In the genomic region with DNA sequence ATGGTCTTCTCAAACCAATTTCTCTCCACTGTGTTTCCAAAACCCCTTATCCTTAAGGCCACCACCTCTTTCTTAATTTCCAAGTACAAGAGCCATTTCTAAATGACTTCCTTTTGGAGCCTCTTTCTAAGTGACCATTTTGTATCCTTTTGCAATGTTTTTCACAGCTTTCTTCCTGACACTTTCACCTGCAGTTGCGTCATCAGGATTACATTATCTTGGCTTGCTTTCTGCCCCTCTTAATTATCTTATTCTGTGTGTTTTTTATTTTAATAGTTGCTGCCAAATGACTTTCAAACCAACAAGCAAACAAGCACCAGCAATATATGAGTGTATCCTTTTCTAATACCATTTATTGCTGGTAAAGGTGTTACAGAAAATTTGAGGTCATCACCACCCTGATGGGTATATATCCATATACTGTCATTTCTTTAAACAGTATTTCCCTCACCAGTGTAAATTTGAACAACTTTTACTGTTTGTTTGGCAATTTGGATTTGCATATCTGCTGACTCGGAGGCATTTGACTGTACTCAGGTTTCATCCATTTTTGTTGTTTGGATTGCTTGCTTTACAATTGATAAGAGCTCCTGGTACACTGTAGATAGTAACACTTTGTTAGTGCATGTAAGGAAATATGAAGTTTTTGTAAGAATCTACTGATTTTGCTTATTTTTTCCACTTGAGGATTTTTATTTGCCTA, we compare ENCODE assay signal across 20 cellular contexts. TPM values are rescaled to one million over a fixed set of nuclear protein-coding genes. Genes with fewer than 3 reads are reported as not detected.
DNase-seq lines count a peak whose midpoint lies in the region; ATAC-seq and TF ChIP-seq lines count a peak whose summit lies in the region.
"Had no signal": no experiment of that assay in that cellular context is flagged by ENCODE, and none has a peak within 500 bp of the region (broad histone marks: within the 10 kb centered on the region; RNA-seq: fewer than 3 reads in every experiment).

No MANE protein-coding gene starts in this region.

- no peaks in the 10 kb centered on the region for H3K9me3 ChIP-seq in DND-41 (ENCODE audit: insufficient read depth, low read length, severe bottlenecking)
- no peaks in the 10 kb centered on the region for H3K9me3 ChIP-seq in CD8-positive, alpha-beta T cell (ENCODE audit: low read length)
- H3K9me3 ChIP-seq: thoracic aorta had no signal

- no peak for ATAC-seq in DND-41 (ENCODE audit: insufficient read depth, low read depth)
- ATAC-seq in CD8-positive, alpha-beta T cell: no peak
- ATAC-seq in HG03342 (IDR thresholded peaks at IDR 0.05; ENCODE audit: unreplicated experiment): no peak
- ATAC-seq: stimulated activated naive B cell treated with anti-CD40 and anti-IgM and Interleukin-4, amounts not matched to agents 10 μg/mL and 1 μg/mL and 100 μg/mL, for 72 hours had no signal

- H3K9me3 Mint-ChIP-seq in CD8-positive, alpha-beta T cell: no peaks in the 10 kb centered on the region
- H3K9me3 Mint-ChIP-seq: activated naive CD4-positive, alpha-beta T cell treated with anti-CD3 and anti-CD28 coated beads, Interleukin-2, amount 10 ng/mL, durations not matched to agents 7 days and 5 days; stimulated activated naive B cell treated with anti-CD40 and anti-IgM and Interleukin-4, amounts not matched to agents 10 μg/mL and 1 μg/mL and 100 μg/mL, for 72 hours had no signal

- intact Hi-C loops in CD8-positive, alpha-beta T cell (cut with DNase I, micrococcal nuclease): loop anchor here in 1 of 2 experiments (10.0 kb wide), 1 partner anchor 1809 kb away; a partner anchor contains a TSS

- TF ChIP-seq CTCF in DND-41 (IDR thresholded peaks at IDR 0.05; ENCODE audit: borderline replicate concordance, extremely low read depth, low read length, poor library complexity, severe bottlenecking): no peak
- no peak for TF ChIP-seq CTCF in CD8-positive, alpha-beta T cell (IDR thresholded peaks at IDR 0.05)

- H2AFZ ChIP-seq in DND-41 (ENCODE audit: low read depth, low read length): peak overlapping the region; percentile 40; the same call in 1 of the 2 replicates

- H3K79me2 ChIP-seq in DND-41 (ENCODE audit: insufficient read depth, low read length): peaks cover 6% of the 10 kb centered on the region

- H3K27ac Mint-ChIP-seq in CD8-positive, alpha-beta T cell: no peak overlapping the region
- H3K27ac Mint-ChIP-seq: activated naive CD4-positive, alpha-beta T cell treated with anti-CD3 and anti-CD28 coated beads, Interleukin-2, amount 10 ng/mL, durations not matched to agents 7 days and 5 days; stimulated activated naive B cell treated with anti-CD40 and anti-IgM and Interleukin-4, amounts not matched to agents 10 μg/mL and 1 μg/mL and 100 μg/mL, for 72 hours had no signal

- H3K27me3 ChIP-seq in DND-41 (ENCODE audit: insufficient read depth, low read length, poor library complexity): no peaks in the 10 kb centered on the region
- H3K27me3 ChIP-seq in CD8-positive, alpha-beta T cell (ENCODE audit: insufficient read depth, low read length): no peaks in the 10 kb centered on the region

- H3K27ac ChIP-seq in DND-41 (ENCODE audit: low read length): no peak overlapping the region
- H3K27ac ChIP-seq in CD8-positive, alpha-beta T cell (ENCODE audit: low read depth, low read length): no peak overlapping the region
- H3K27ac ChIP-seq: thoracic aorta had no signal

- POLR2A ChIA-PET in CD8-positive, alpha-beta T cell (lab: Charles Lee): interaction anchor here (2.5 kb wide), 1 partner anchor 9 kb away, joined by 10 read pairs; no protein-coding TSS in a partner anchor

- peaks cover 32% of the 10 kb centered on the region for H3K4me1 Mint-ChIP-seq in CD8-positive, alpha-beta T cell (ENCODE audit: low read depth)

- peaks cover 71% of the 10 kb centered on the region for H3K4me1 ChIP-seq in DND-41 (ENCODE audit: insufficient read depth, low read length)
- peaks cover 25% of the 10 kb centered on the region for H3K4me1 ChIP-seq in CD8-positive, alpha-beta T cell (ENCODE audit: insufficient read depth, low read length)

- no peaks in the 10 kb centered on the region for H3K27me3 Mint-ChIP-seq in CD8-positive, alpha-beta T cell (ENCODE audit: low read depth)
- H3K27me3 Mint-ChIP-seq: activated naive CD4-positive, alpha-beta T cell treated with anti-CD3 and anti-CD28 coated beads, Interleukin-2, amount 10 ng/mL, durations not matched to agents 7 days and 5 days; stimulated activated naive B cell treated with anti-CD40 and anti-IgM and Interleukin-4, amounts not matched to agents 10 μg/mL and 1 μg/mL and 100 μg/mL, for 72 hours had no signal

- no peak overlapping the region for H3K4me3 Mint-ChIP-seq in CD8-positive, alpha-beta T cell
- H3K4me3 Mint-ChIP-seq: activated naive CD4-positive, alpha-beta T cell treated with anti-CD3 and anti-CD28 coated beads, Interleukin-2, amount 10 ng/mL, durations not matched to agents 7 days and 5 days; stimulated activated naive B cell treated with anti-CD40 and anti-IgM and Interleukin-4, amounts not matched to agents 10 μg/mL and 1 μg/mL and 100 μg/mL, for 72 hours had no signal

- no peaks in the 10 kb centered on the region for H4K20me1 ChIP-seq in DND-41 (ENCODE audit: insufficient read depth, low read length)

- no peak overlapping the region for H3K4me3 ChIP-seq in DND-41 (ENCODE audit: low read depth in 1 of 2, low read length in 2 of 2)
- H3K4me3 ChIP-seq in CD8-positive, alpha-beta T cell (ENCODE audit: low read depth, low read length): no peak overlapping the region
- H3K4me3 ChIP-seq: thoracic aorta had no signal

- TF ChIP-seq POLR2A in erythroblast (IDR thresholded peaks at IDR 0.05; ENCODE audit: low read length): no peak

- H3K4me2 ChIP-seq in DND-41 (ENCODE audit: insufficient read depth, low read length): no peak overlapping the region

- CTCF ChIA-PET in CD8-positive, alpha-beta T cell (lab: Charles Lee): interaction anchor here (0.8 to 3.5 kb wide), 3 partner anchors 12 to 39 kb away, joined by 4 to 14 read pairs (median 6); no protein-coding TSS in a partner anchor

- H3K36me3 Mint-ChIP-seq in CD8-positive, alpha-beta T cell: no peaks in the 10 kb centered on the region
- H3K36me3 Mint-ChIP-seq: stimulated activated naive B cell treated with anti-CD40 and anti-IgM and Interleukin-4, amounts not matched to agents 10 μg/mL and 1 μg/mL and 100 μg/mL, for 72 hours had no signal

- no peak overlapping the region for H3K9ac ChIP-seq in DND-41 (ENCODE audit: low read depth, low read length)

- DNase-seq in NCI-H1105 treated with DMSO at 0.1 percent for 48 hours (lab: John Stamatoyannopoulos, UW) (peak; percentile 24), NCI-H1105 (lab: John Stamatoyannopoulos, UW) (no peak), DND-41 (no peak), NCI-H526 (lab: John Stamatoyannopoulos, UW) (peak; percentile 82 to 84), erythroblast (lab: John Stamatoyannopoulos, UW) (peak; percentile 54 to 64), T-helper 2 cell (no peak)
- no peak for DNase-seq in CD8-positive, alpha-beta T cell
- DNase-seq: activated CD4-positive, alpha-beta T cell treated with anti-CD3 and anti-CD28 coated beads for 48 hours; activated naive CD4-positive, alpha-beta T cell treated with anti-CD3 and anti-CD28 coated beads, Interleukin-2, amount 10 ng/mL, durations not matched to agents 7 days and 5 days; EL; glutamatergic neuron; KG1; mammary epithelial cell; NCI-H1417; occipital lobe; SIG-M5; stimulated activated CD4-positive, alpha-beta T cell treated with anti-CD3 and anti-CD28 coated beads, Interleukin-2, amount 100 ng/mL, for 48 hours; stimulated activated naive B cell treated with anti-CD40 and anti-IgM and Interleukin-4, amounts not matched to agents 10 μg/mL and 1 μg/mL and 100 μg/mL, for 72 hours had no signal

- H3K36me3 ChIP-seq in DND-41 (ENCODE audit: insufficient read depth, low read length): no peaks in the 10 kb centered on the region
- no peaks in the 10 kb centered on the region for H3K36me3 ChIP-seq in CD8-positive, alpha-beta T cell (ENCODE audit: insufficient read depth, low read length)
- H3K36me3 ChIP-seq: thoracic aorta had no signal

RNA-seq across cellular contexts. Expression of a gene that starts 5.4 kb away (rescaled TPM):
- 100 to 1,000 TPM; 163 to 167 TPM for total RNA-seq in CD8-positive, alpha-beta T cell

Comparison
In these comparisons a context has a peak if more than half of its experiments do, and no peak if none do; other contexts are left out.
1. DNase-seq: peak in NCI-H1105 treated with DMSO at 0.1 percent for 48 hours (single experiment), NCI-H526 (2 of 2) and erythroblast (2 of 2); none in NCI-H1105 (single experiment), DND-41 (single experiment), T-helper 2 cell (0 of 5) and CD8-positive, alpha-beta T cell (0 of 7).